Comparison of ENCODE assay signal across 17 cellular contexts in genomic region chr1:58143972-58144752, GRCh38.
"Had no signal": no experiment of that assay in that cellular context is flagged by ENCODE, and none has a peak within 500 bp of the region (broad histone marks: within the 10 kb centered on the region; RNA-seq: fewer than 3 reads in every experiment).

No MANE protein-coding gene starts in this region.

- DNase-seq: activated CD4-positive, alpha-beta T cell treated with anti-CD3 and anti-CD28 coated beads for 36 hours; activated CD8-positive, alpha-beta memory T cell treated with anti-CD3 and anti-CD28 coated beads, Interleukin-2, amount 50 U/mL, for 48 hours; activated CD8-positive, alpha-beta T cell treated with anti-CD3 and anti-CD28 coated beads, Interleukin-2, amount 10 ng/mL, durations not matched to agents 7 days and 5 days; activated naive CD4-positive, alpha-beta T cell; gastrocnemius medialis; islet precursor cell; left lung; mucosa of descending colon; naive thymus-derived CD8-positive, alpha-beta T cell; posterior cingulate gyrus; right cardiac atrium; spleen; stimulated activated CD4-positive, alpha-beta T cell treated with anti-CD3 and anti-CD28 coated beads, Interleukin-2, amount 100 ng/mL, for 24 hours; stimulated activated naive B cell treated with anti-CD40 and anti-IgM and Interleukin-4, amounts not matched to agents 10 μg/mL and 1 μg/mL and 100 μg/mL, for 72 hours; T-helper 9 cell; transverse colon had no signal

- H3K36me3 ChIP-seq: ascending aorta, gastrocnemius medialis, left lung, spleen, transverse colon had no signal

- ATAC-seq: activated CD4-positive, alpha-beta T cell treated with anti-CD3 and anti-CD28 coated beads for 36 hours; activated CD8-positive, alpha-beta T cell treated with anti-CD3 and anti-CD28 coated beads, Interleukin-2, amount 10 ng/mL, durations not matched to agents 7 days and 5 days; gastrocnemius medialis; left lung; mucosa of descending colon; naive thymus-derived CD8-positive, alpha-beta T cell; right cardiac atrium; stimulated activated naive B cell treated with anti-CD40 and anti-IgM and Interleukin-4, amounts not matched to agents 10 μg/mL and 1 μg/mL and 100 μg/mL, for 72 hours had no signal

- H3K4me3 ChIP-seq: ascending aorta, gastrocnemius medialis, left lung, mucosa of descending colon, spleen, transverse colon had no signal

- H3K27ac ChIP-seq: ascending aorta, gastrocnemius medialis, left lung, spleen, transverse colon had no signal

- H3K9me3 ChIP-seq: ascending aorta, gastrocnemius medialis, mucosa of descending colon, transverse colon had no signal

- H3K27me3 ChIP-seq: ascending aorta, gastrocnemius medialis, left lung, spleen, transverse colon had no signal

- H3K4me1 ChIP-seq: ascending aorta, gastrocnemius medialis, left lung, spleen, transverse colon had no signal
